Comparison of ENCODE assay signal across 9 cellular contexts in the genomic region with DNA sequence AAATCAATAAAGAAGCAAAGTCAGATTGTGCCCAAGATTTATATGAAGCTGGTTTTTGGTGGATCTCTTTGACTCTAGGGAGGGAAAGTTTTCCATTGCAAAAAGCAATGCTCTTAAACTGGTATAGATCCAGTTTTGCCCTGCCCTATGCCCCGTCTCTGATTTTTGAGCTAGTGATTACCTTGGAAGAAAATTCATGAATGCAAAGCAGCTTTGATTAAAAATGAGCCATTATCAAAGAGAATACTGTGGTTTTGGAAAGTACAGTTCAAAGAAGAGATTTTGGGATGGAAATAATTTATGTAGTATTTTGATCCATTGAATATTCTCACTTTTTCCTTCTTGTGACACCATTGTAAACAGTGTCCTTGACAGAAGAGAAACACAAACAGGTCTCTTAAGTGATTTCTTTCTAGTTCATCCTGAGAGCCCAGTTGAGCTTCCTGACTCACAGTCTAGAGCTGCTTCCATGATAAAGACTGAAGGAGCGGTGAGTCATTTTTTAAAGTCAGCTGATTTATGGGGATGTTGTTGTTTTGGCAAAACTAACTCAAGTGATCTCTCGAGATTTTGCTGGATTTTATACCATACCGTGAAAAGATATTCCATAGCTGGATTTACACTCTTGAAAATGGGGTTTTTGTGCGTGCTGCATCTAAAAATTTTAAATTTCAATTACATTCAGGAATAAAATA.
A peak's percentile ranks its signal among the peaks of the same experiment; 100 is the strongest.
DNase-seq lines count a peak whose midpoint lies in the region; ATAC-seq lines count a peak whose summit lies in the region.
"Had no signal": no experiment of that assay in that cellular context is flagged by ENCODE, and none has a peak within 500 bp of the region (broad histone marks: within the 10 kb centered on the region; RNA-seq: fewer than 3 reads in every experiment).

No MANE protein-coding gene starts in this region.

- H3K9me3 ChIP-seq in SK-N-MC (ENCODE audit: low read depth, low read length), result no peaks in the 10 kb centered on the region

- no peak for ATAC-seq in GM18909 (IDR thresholded peaks at IDR 0.05; ENCODE audit: poor library complexity, unreplicated experiment)

- no peak overlapping the region for H3K9ac ChIP-seq in SK-N-MC (ENCODE audit: insufficient read length)

- H3K4me3 ChIP-seq in SK-N-MC, result peak overlapping the region; percentile 2; the same call in 1 of the 2 replicates
- no peak overlapping the region for H3K4me3 ChIP-seq in skin epidermis
- H3K4me3 ChIP-seq: lung had no signal

- DNase-seq in DMS 273 (lab: John Stamatoyannopoulos, UW; ENCODE audit: unreplicated experiment) (peak; percentile 16), DMS 273 treated with DMSO at 0.1 percent for 48 hours (lab: John Stamatoyannopoulos, UW) (no peak), SK-N-MC (ENCODE audit: low read depth, low spot score) (no peak), fibroblast of the conjunctiva (ENCODE audit: low read depth) (peak; percentile 53), anterior cingulate cortex (lab: John Stamatoyannopoulos, UW) (no peak), posterior cingulate gyrus (no peak)

- no peak overlapping the region; the same call in 1 of the 2 replicates for H3K27ac ChIP-seq in SK-N-MC
- H3K27ac ChIP-seq in skin epidermis, result peak overlapping the region in 16 of 21 experiments; percentile 0 to 69 (median 46)

- intact Hi-C loops in posterior cingulate gyrus (cut with DNase I), result no loop called here

- no peaks in the 10 kb centered on the region for H3K36me3 ChIP-seq in SK-N-MC (ENCODE audit: insufficient read depth, low read length)

Comparison
In these comparisons a context has a peak if more than half of its experiments do, and no peak if none do; other contexts are left out.
1. DNase-seq: peak in DMS 273 (single experiment) and fibroblast of the conjunctiva (single experiment); none in DMS 273 treated with DMSO at 0.1 percent for 48 hours (single experiment), SK-N-MC (single experiment), anterior cingulate cortex (0 of 58) and posterior cingulate gyrus (0 of 10).